Comparison of ENCODE assay signal across 8 cellular contexts in genomic region chr11:60950933-60951610, GRCh38. TPM values are rescaled to one million over a fixed set of nuclear protein-coding genes. Genes with fewer than 3 reads are reported as not detected.
DNase-seq lines count a peak whose midpoint lies in the region; ATAC-seq and TF ChIP-seq lines count a peak whose summit lies in the region.

No MANE protein-coding gene starts in this region.

- H3K4me1 ChIP-seq in OCI-LY3 (ENCODE audit: low read length), result peaks cover 58% of the 10 kb centered on the region
- H3K4me1 ChIP-seq in esophagus muscularis mucosa, result peaks cover 11 to 60% (median 49%) of the 10 kb centered on the region in 4 donors

- H3K9me3 Mint-ChIP-seq in CD4-positive, alpha-beta T cell, result no peaks in the 10 kb centered on the region
- H3K9me3 Mint-ChIP-seq in osteocyte (ENCODE audit: unreplicated experiment), result no peaks in the 10 kb centered on the region

- H3K4me3 Mint-ChIP-seq in CD4-positive, alpha-beta T cell, result no peak overlapping the region
- H3K4me3 Mint-ChIP-seq in osteocyte (ENCODE audit: unreplicated experiment), result peak overlapping the region; percentile 72

- H3K79me2 ChIP-seq in OCI-LY3 (ENCODE audit: low read length), result peaks cover 58% of the 10 kb centered on the region

- POLR2A ChIA-PET in CD4-positive, alpha-beta T cell (lab: Charles Lee), result interaction anchor here (0.6 kb wide), 1 partner anchor 21 kb away, joined by 4 read pairs; the partner anchor contains the start of gene CD6

- peak overlapping the region; percentile 98 for H3K4me2 ChIP-seq in OCI-LY3 (ENCODE audit: low read length)

- no peak for TF ChIP-seq POLR2A in esophagus muscularis mucosa (IDR thresholded peaks at IDR 0.05; ENCODE audit: low read depth)

- H3K27ac ChIP-seq in CD4-positive, alpha-beta T cell (ENCODE audit: low read depth, low read length), result no peak overlapping the region
- H3K27ac ChIP-seq in OCI-LY3 (ENCODE audit: low read length) (peak overlapping the region; percentile 96), esophagus muscularis mucosa (replicated peaks in 1 of 4) (peak overlapping the region; percentile 82 to 86 (median 85))

- CTCF ChIA-PET in CD4-positive, alpha-beta T cell (lab: Charles Lee), result no interaction called here

- intact Hi-C loops in CD4-positive, alpha-beta T cell (cut with DNase I, micrococcal nuclease), result loop anchor here in 1 of 2 experiments (5.0 kb wide), 1 partner anchor 34 kb away; no protein-coding TSS in a partner anchor
- intact Hi-C loops in esophagus muscularis mucosa (cut with DNase I), result no loop called here

- H3K36me3 ChIP-seq in OCI-LY3 (replicated peaks; ENCODE audit: low read depth, low read length) (peaks cover 35% of the 10 kb centered on the region), esophagus muscularis mucosa (peaks cover 0 to 14% (median 7%) of the 10 kb centered on the region in 4 donors)

- ATAC-seq in CD4-positive, alpha-beta T cell (ENCODE audit: poor library complexity), result peak; percentile 33
- no peak for ATAC-seq in HG02970 (IDR thresholded peaks at IDR 0.05; ENCODE audit: low FRiP score, unreplicated experiment)

- TF ChIP-seq EP300 in esophagus muscularis mucosa (IDR thresholded peaks at IDR 0.05), result no peak

- no peaks in the 10 kb centered on the region for H3K9me3 ChIP-seq in CD4-positive, alpha-beta T cell (ENCODE audit: control insufficient read depth, low read length)
- no peaks in the 10 kb centered on the region for H3K9me3 ChIP-seq in OCI-LY3 (ENCODE audit: insufficient read depth, low read length)
- no peaks in the 10 kb centered on the region for H3K9me3 ChIP-seq in esophagus muscularis mucosa

- TF ChIP-seq CTCF in CD4-positive, alpha-beta T cell (IDR thresholded peaks at IDR 0.05), result no peak
- no peak for TF ChIP-seq CTCF in OCI-LY3 (IDR thresholded peaks at IDR 0.05; ENCODE audit: low read depth, low read length)
- no peak for TF ChIP-seq CTCF in esophagus muscularis mucosa (IDR thresholded peaks at IDR 0.05)
- TF ChIP-seq CTCF in osteocyte (IDR thresholded peaks at IDR 0.05), result no peak

- no peak overlapping the region for H2AFZ ChIP-seq in OCI-LY3 (ENCODE audit: low read depth, low read length)

- H3K4me1 Mint-ChIP-seq in CD4-positive, alpha-beta T cell (ENCODE audit: low read depth), result peaks cover 35% of the 10 kb centered on the region
- peaks cover 17% of the 10 kb centered on the region for H3K4me1 Mint-ChIP-seq in osteocyte (ENCODE audit: unreplicated experiment)

- DNase-seq in CD4-positive, alpha-beta T cell, result peak in 4 of 10 experiments; percentile 22 to 52 (median 38)
- DNase-seq in esophagus muscularis mucosa (ENCODE audit: extremely low spot score) (no peak), osteocyte (ENCODE audit: extremely low spot score, unreplicated experiment) (no peak), DMS153 (lab: John Stamatoyannopoulos, UW) (no peak), AG08396 (ENCODE audit: low spot score) (no peak), HK-2 (ENCODE audit: unreplicated experiment) (no peak)

- WGBS in esophagus muscularis mucosa, result 15% methylated on average over 7 of the region's 86 CpGs

- H3K4me3 ChIP-seq in OCI-LY3 (ENCODE audit: low read length) (peak overlapping the region; percentile 91), esophagus muscularis mucosa (peak overlapping the region; percentile 57 to 66 (median 59))

- no peaks in the 10 kb centered on the region for H3K27me3 ChIP-seq in CD4-positive, alpha-beta T cell (ENCODE audit: control insufficient read depth, insufficient read depth, low read length)
- H3K27me3 ChIP-seq in OCI-LY3 (ENCODE audit: low read depth, low read length) (no peaks in the 10 kb centered on the region), esophagus muscularis mucosa (no peaks in the 10 kb centered on the region)

- H3K9ac ChIP-seq in OCI-LY3 (ENCODE audit: low read length), result peak overlapping the region; percentile 98

- no peaks in the 10 kb centered on the region for H3K36me3 Mint-ChIP-seq in CD4-positive, alpha-beta T cell (ENCODE audit: low read depth)
- peaks cover 2% of the 10 kb centered on the region for H3K36me3 Mint-ChIP-seq in osteocyte (ENCODE audit: unreplicated experiment)

- H3K27me3 Mint-ChIP-seq in CD4-positive, alpha-beta T cell, result peaks cover 8% of the 10 kb centered on the region
- H3K27me3 Mint-ChIP-seq in osteocyte (ENCODE audit: unreplicated experiment), result no peaks in the 10 kb centered on the region

- peaks cover 44% of the 10 kb centered on the region for H4K20me1 ChIP-seq in OCI-LY3 (ENCODE audit: insufficient read depth, low read length)

- H3K27ac Mint-ChIP-seq in CD4-positive, alpha-beta T cell, result no peak overlapping the region
- no peak overlapping the region for H3K27ac Mint-ChIP-seq in osteocyte (ENCODE audit: unreplicated experiment)

RNA-seq across cellular contexts. Expression of gene SLC15A3, which starts 0.9 kb away (rescaled TPM):
- total RNA-seq in CD4-positive, alpha-beta T cell, result 10 to 100 TPM; 10.5 to 11.9 TPM
- total RNA-seq in esophagus muscularis mucosa, result 10 to 100 TPM; 24.1 to 61.0 (median 29.9) TPM
- 11.6 and 14.6 TPM in 2 replicates for total RNA-seq in osteocyte

RNA-seq across cellular contexts. Expression of gene CD6, which starts 20.4 kb away (rescaled TPM):
- total RNA-seq in CD4-positive, alpha-beta T cell, result 100 to 1,000 TPM; 814 to 827 TPM
- total RNA-seq in esophagus muscularis mucosa, result 1 to 10 TPM in 2 of 4 donors, under 1 TPM in 1, not detected in 1; 0.32 to 2.2 (median 1.3) TPM
- not detected in 2 replicates for total RNA-seq in osteocyte

RNA-seq across cellular contexts. Expression of gene TMEM132A, which starts 26.8 kb away (rescaled TPM):
- total RNA-seq in CD4-positive, alpha-beta T cell, result not detected
- 1 to 10 TPM; 2.9 to 9.3 (median 6.8) TPM for total RNA-seq in esophagus muscularis mucosa
- 113 and 118 TPM in 2 replicates for total RNA-seq in osteocyte

RNA-seq across cellular contexts. Expression of gene TMEM109, which starts 37.1 kb away (rescaled TPM):
- total RNA-seq in CD4-positive, alpha-beta T cell, result 10 to 100 TPM; 27.8 to 32.9 TPM
- 100 to 1,000 TPM; 106 to 186 (median 138) TPM for total RNA-seq in esophagus muscularis mucosa
- 144 and 152 TPM in 2 replicates for total RNA-seq in osteocyte

RNA-seq across cellular contexts. Expression of gene PRPF19, which starts 44.7 kb away (rescaled TPM):
- 10 to 100 TPM; 63.2 to 67.3 TPM for total RNA-seq in CD4-positive, alpha-beta T cell
- total RNA-seq in esophagus muscularis mucosa, result 10 to 100 TPM; 35.7 to 63.0 (median 57.1) TPM
- 78.0 and 78.2 TPM in 2 replicates for total RNA-seq in osteocyte

Comparison
In these comparisons a context has a peak if more than half of its experiments do, and no peak if none do; other contexts are left out.
1. RNA of gene CD6, which starts 20.4 kb away (total RNA-seq): 814 to 827 TPM in CD4-positive, alpha-beta T cell; 0.32 to 2.2 TPM in esophagus muscularis mucosa and not detected in osteocyte; every median in the first group is over 100 times any median in the second.
2. RNA of gene TMEM132A, which starts 26.8 kb away (total RNA-seq): 113 to 118 TPM in osteocyte; 2.9 to 9.3 TPM in esophagus muscularis mucosa and not detected in CD4-positive, alpha-beta T cell; every median in the first group is over 10 times any median in the second.